17 cellular contexts compared by ENCODE assay signal in genomic region chr10:18145652-18146051, GRCh38. TPM values are rescaled to one million over a fixed set of nuclear protein-coding genes. Genes with fewer than 3 reads are reported as not detected.
DNase-seq lines count a peak whose midpoint lies in the region; ATAC-seq and TF ChIP-seq lines count a peak whose summit lies in the region.
"Had no signal": no experiment of that assay in that cellular context is flagged by ENCODE, and none has a peak within 500 bp of the region (broad histone marks: within the 10 kb centered on the region; RNA-seq: fewer than 3 reads in every experiment).

No MANE protein-coding gene starts in this region.

- no peak overlapping the region for H2AK5ac ChIP-seq in mesenchymal stem cell (ENCODE audit: low read length, severe bottlenecking)

- WGBS in mesenchymal stem cell = 68% methylated on average over 2 of the region's 2 CpGs
- 14 to 22% methylated on average over 2 of the region's 2 CpGs for WGBS in aorta, 2 donors

- H3K79me1 ChIP-seq in mesenchymal stem cell (replicated peaks; ENCODE audit: low read length, poor library complexity, severe bottlenecking) = no peaks in the 10 kb centered on the region

- H3K4ac ChIP-seq in mesenchymal stem cell (ENCODE audit: low read depth in 1 of 2, low read length in 2 of 2) = no peak overlapping the region

- no peak overlapping the region for H2BK15ac ChIP-seq in mesenchymal stem cell (ENCODE audit: low read depth, poor library complexity, severe bottlenecking)

- H3K4me2 ChIP-seq in mesenchymal stem cell (ENCODE audit: low read length, poor library complexity, severe bottlenecking) = no peak overlapping the region

- H3K36me3 ChIP-seq in cardiac muscle cell (no peaks in the 10 kb centered on the region), mesenchymal stem cell (ENCODE audit: control insufficient read depth in 1 of 2, insufficient read depth in 2 of 2, low read depth in 1 of 2, low read length in 2 of 2) (no peaks in the 10 kb centered on the region), aorta (ENCODE audit: control insufficient read depth in 1 of 2, insufficient read depth in 2 of 2, low read length in 1 of 2) (no peaks in the 10 kb centered on the region)
- H3K36me3 ChIP-seq: adrenal gland, pancreas had no signal

- no peak overlapping the region for H2BK5ac ChIP-seq in mesenchymal stem cell (ENCODE audit: low read depth, low read length, poor library complexity, severe bottlenecking)

- H2BK12ac ChIP-seq in mesenchymal stem cell (ENCODE audit: low read length in 2 of 2) = no peak overlapping the region

- no peak overlapping the region for H2BK120ac ChIP-seq in mesenchymal stem cell (ENCODE audit: low read depth, low read length)

- H2AFZ ChIP-seq in mesenchymal stem cell (ENCODE audit: low read depth, low read length) = no peak overlapping the region

- no peak overlapping the region for H3K23ac ChIP-seq in mesenchymal stem cell (ENCODE audit: low read length in 2 of 2)

- H3K27me3 ChIP-seq in cardiac muscle cell (no peaks in the 10 kb centered on the region), mesenchymal stem cell (ENCODE audit: control insufficient read depth in 1 of 2, insufficient read depth in 1 of 2, low read length in 2 of 2) (peaks cover 10 to 23% of the 10 kb centered on the region in 2 experiments), aorta (ENCODE audit: control insufficient read depth in 1 of 2, insufficient read depth in 2 of 2, low read length in 1 of 2) (no peaks in the 10 kb centered on the region)
- H3K27me3 ChIP-seq: pancreas had no signal

- no peaks in the 10 kb centered on the region for H3K9me3 ChIP-seq in cardiac muscle cell (ENCODE audit: low read depth)
- H3K9me3 ChIP-seq in mesenchymal stem cell (ENCODE audit: control insufficient read depth, low read length) = no peaks in the 10 kb centered on the region
- no peaks in the 10 kb centered on the region for H3K9me3 ChIP-seq in aorta (ENCODE audit: control insufficient read depth, low read length)
- H3K9me3 ChIP-seq: adrenal gland, pancreas had no signal

- intact Hi-C loops in Right ventricle myocardium inferior (cut with DNase I) (loop anchor here (10.0 kb wide), 1 partner anchor 159 kb away; no protein-coding TSS in a partner anchor), aorta (cut with DNase I) (loop anchor here in 1 of 2 donors (10.0 kb wide), 1 partner anchor 59 kb away; no protein-coding TSS in a partner anchor)

- H3K14ac ChIP-seq in mesenchymal stem cell (ENCODE audit: low read length in 2 of 2) = no peak overlapping the region

- no peak overlapping the region for H4K8ac ChIP-seq in mesenchymal stem cell (ENCODE audit: low read length)

- TF ChIP-seq CTCF in cardiac muscle cell (IDR thresholded peaks at IDR 0.05; ENCODE audit: low read depth, low read length) (no peak), epithelial cell of esophagus (IDR thresholded peaks at IDR 0.05; ENCODE audit: insufficient read depth, low read depth, low read length, missing control alignments) (no peak)

- peak overlapping the region; percentile 7 for H3K9ac ChIP-seq in mesenchymal stem cell (ENCODE audit: low read length)

- no peak overlapping the region for H4K91ac ChIP-seq in mesenchymal stem cell (ENCODE audit: low read length)

- DNase-seq in cardiac muscle cell (ENCODE audit: low read depth in 1 of 2, low spot score in 1 of 2) (peak in 1 of 2 donors; percentile 72), Right ventricle myocardium inferior (ENCODE audit: missing footprints) (no peak), epithelial cell of esophagus (ENCODE audit: low read depth) (peak; percentile 18), mesenchymal stem cell (no peak), aorta (no peak)
- DNase-seq in activated CD4-positive, alpha-beta T cell treated with anti-CD3 and anti-CD28 coated beads, Interleukin-2, amount 50 U/mL, for 4 hours = no peak
- DNase-seq: Kasumi-1; NCI-H1436; NCI-H226; stimulated activated naive B cell treated with anti-CD40 and anti-IgM and Interleukin-4, amounts not matched to agents 10 μg/mL and 1 μg/mL and 100 μg/mL, for 72 hours had no signal

- no peak overlapping the region for H3K4me3 ChIP-seq in cardiac muscle cell
- H3K4me3 ChIP-seq in epithelial cell of esophagus (ENCODE audit: low read length) = no peak overlapping the region
- no peak overlapping the region for H3K4me3 ChIP-seq in mesenchymal stem cell (ENCODE audit: insufficient read depth in 1 of 2, low read depth in 1 of 2, low read length in 2 of 2)
- H3K4me3 ChIP-seq in aorta (ENCODE audit: low read length in 2 of 2) = no peak overlapping the region
- H3K4me3 ChIP-seq: adrenal gland, pancreas had no signal

- ATAC-seq in Right ventricle myocardium inferior = no peak
- no peak for ATAC-seq in aorta (ENCODE audit: low FRiP score)
- no peak for ATAC-seq in HG03025 (IDR thresholded peaks at IDR 0.05; ENCODE audit: low FRiP score, unreplicated experiment)
- ATAC-seq in GM21619 (IDR thresholded peaks at IDR 0.05; ENCODE audit: unreplicated experiment) = no peak
- ATAC-seq: stimulated activated naive B cell treated with anti-CD40 and anti-IgM and Interleukin-4, amounts not matched to agents 10 μg/mL and 1 μg/mL and 100 μg/mL, for 72 hours had no signal

- H3K4me1 ChIP-seq in cardiac muscle cell (ENCODE audit: low read depth) = peaks cover 30% of the 10 kb centered on the region
- H3K4me1 ChIP-seq in mesenchymal stem cell (ENCODE audit: control insufficient read depth, insufficient read depth, low read depth, low read length) = peaks cover 6% of the 10 kb centered on the region
- H3K4me1 ChIP-seq in aorta (ENCODE audit: control insufficient read depth in 1 of 2, insufficient read depth in 2 of 2, low read length in 2 of 2) = peaks cover 0 to 3% of the 10 kb centered on the region in 2 donors
- H3K4me1 ChIP-seq: adrenal gland had no signal

- no peak overlapping the region for H3K18ac ChIP-seq in mesenchymal stem cell (ENCODE audit: low read depth in 1 of 2, low read length in 2 of 2)

- H3K27ac ChIP-seq in cardiac muscle cell = peak overlapping the region; percentile 61
- no peak overlapping the region for H3K27ac ChIP-seq in mesenchymal stem cell (ENCODE audit: low read length, poor library complexity, severe bottlenecking)
- H3K27ac ChIP-seq in aorta (ENCODE audit: low read depth in 1 of 2, low read length in 2 of 2) = peak overlapping the region; percentile 31 to 34
- H3K27ac ChIP-seq: pancreas, VCaP had no signal

RNA-seq across cellular contexts. Expression of gene CACNB2, which starts 5.4 kb away (rescaled TPM):
- total RNA-seq in cardiac muscle cell = 134 and 172 TPM in 2 replicates
- polyA plus RNA-seq in cardiac muscle cell = 101 and 119 TPM in 2 replicates
- total RNA-seq in Right ventricle myocardium inferior = 45.6 TPM
- 0.17 TPM for polyA plus RNA-seq in mesenchymal stem cell (2013, experiment 1 of 2)
- 0.11 TPM for polyA plus RNA-seq in mesenchymal stem cell (2013, experiment 2 of 2)
- total RNA-seq in aorta = 10 to 100 TPM in 1 of 2 donors, 1 to 10 TPM in 1; 7.6 to 14.6 TPM
- 1 to 10 TPM; 2.8 to 7.9 TPM for polyA plus RNA-seq in aorta
- total RNA-seq: myocyte; T-helper 1 cell treated with Interleukin-12 subunit alpha and Interleukin-12 subunit beta and Interleukin-4 antibody, amounts not matched to agents 30 ng/mL and 1 ng/mL, for 36 hours had no signal
